Comparison of ENCODE assay signal across 9 cellular contexts in genomic region chr12:94074970-94075695, GRCh38.
DNase-seq lines count a peak whose midpoint lies in the region; ATAC-seq, FAIRE-seq and TF ChIP-seq lines count a peak whose summit lies in the region.
"Had no signal": no experiment of that assay in that cellular context is flagged by ENCODE, and none has a peak within 500 bp of the region (broad histone marks: within the 10 kb centered on the region; RNA-seq: fewer than 3 reads in every experiment).

No MANE protein-coding gene starts in this region.

- ATAC-seq in mucosa of descending colon: peak; percentile 34
- ATAC-seq in HG02885 (IDR thresholded peaks at IDR 0.05; ENCODE audit: poor library complexity, unreplicated experiment): no peak

- H4K5ac ChIP-seq in H1 (ENCODE audit: insufficient read length, low read depth, low read length): no peak overlapping the region

- peak; percentile 64 for TF ChIP-seq CTCF in AG04449 (IDR thresholded peaks at IDR 0.05; ENCODE audit: insufficient read depth, low read length, missing control alignments)
- peak; percentile 34; the same call in 2 of the 3 replicates for TF ChIP-seq CTCF in GM12872 (IDR thresholded peaks at IDR 0.05; ENCODE audit: insufficient read depth, low read depth, low read length)
- peak; percentile 51 to 72 (median 64) for TF ChIP-seq CTCF in H1 (IDR thresholded peaks at IDR 0.05; ENCODE audit: control extremely low read depth in 1 of 3, insufficient read depth in 1 of 3, low read depth in 1 of 3, low read length in 3 of 3)
- TF ChIP-seq CTCF in mucosa of descending colon (IDR thresholded peaks at IDR 0.05): no peak

- intact Hi-C loops in mucosa of descending colon (cut with DNase I, micrococcal nuclease): loop anchor here in 1 of 2 donors (10.0 kb wide), 1 partner anchor 510 kb away; no protein-coding TSS in a partner anchor

- no peak overlapping the region for H3K4me2 ChIP-seq in H1 (ENCODE audit: insufficient read depth in 1 of 2, low read depth in 2 of 2, low read length in 2 of 2)

- H3K4me3 ChIP-seq in AG04449 (ENCODE audit: low read depth, low read length): no peak overlapping the region
- H3K4me3 ChIP-seq in H1 (ENCODE audit: extremely low read depth in 1 of 4, insufficient read depth in 2 of 4, low read depth in 3 of 4, low read length in 4 of 4): no peak overlapping the region
- no peak overlapping the region for H3K4me3 ChIP-seq in mucosa of descending colon

- no peak overlapping the region for H3K27ac ChIP-seq in H1 (ENCODE audit: low read depth, low read length)

- no peaks in the 10 kb centered on the region for H3K23me2 ChIP-seq in H1 (ENCODE audit: low read depth, low read length)

- H4K8ac ChIP-seq in H1 (ENCODE audit: extremely low read depth, insufficient read depth, low read length): no peak overlapping the region

- FAIRE-seq in H1 (lab: Jason Lieb, UNC): peak; percentile 42
- FAIRE-seq: frontal cortex had no signal

- no peak overlapping the region for H3K9ac ChIP-seq in H1 (replicated peaks in 1 of 4; ENCODE audit: extremely low read depth in 1 of 4, low read depth in 3 of 4, low read length in 3 of 4)

- H3K9me3 ChIP-seq in H1 (ENCODE audit: insufficient read depth in 2 of 2, low read depth in 1 of 2, low read length in 1 of 2): no peaks in the 10 kb centered on the region
- no peaks in the 10 kb centered on the region for H3K9me3 ChIP-seq in mucosa of descending colon

- no peak overlapping the region for H3K14ac ChIP-seq in H1 (ENCODE audit: insufficient read length)

- H4K91ac ChIP-seq in H1 (replicated peaks; ENCODE audit: insufficient read length, low read length): no peak overlapping the region

- H3K36me3 ChIP-seq in H1 (ENCODE audit: control insufficient read depth in 2 of 4, insufficient read depth in 4 of 4, low read length in 3 of 4): no peaks in the 10 kb centered on the region
- H3K36me3 ChIP-seq in mucosa of descending colon (ENCODE audit: low read depth): no peaks in the 10 kb centered on the region

- H3K23ac ChIP-seq in H1 (ENCODE audit: insufficient read length): no peak overlapping the region

- H3K56ac ChIP-seq in H1 (replicated peaks; ENCODE audit: insufficient read length, low read depth, low read length): no peak overlapping the region

- H3K4me1 ChIP-seq in H1 (replicated peaks in 1 of 4; ENCODE audit: control insufficient read depth in 3 of 4, insufficient read depth in 4 of 4, low read length in 3 of 4): peaks cover 0 to 3% (median 0%) of the 10 kb centered on the region in 4 experiments; a peak in 1 of 7 replicates
- H3K4me1 ChIP-seq in mucosa of descending colon (ENCODE audit: low read depth): peaks cover 25% of the 10 kb centered on the region

- WGBS in H1 (ENCODE audit: extremely low coverage in 1 of 2, insufficient coverage in 1 of 2, insufficient read length in 1 of 2, insufficient replicate concordance in 2 of 2, low coverage in 1 of 2, low lambda C conversion rate in 2 of 2, missing lambda C conversion rate in 1 of 2), 2 experiments: 64% methylated on average over 5 of the region's 5 CpGs; no CpG with 5 or more reads in 1 of the 2 experiments

- no peaks in the 10 kb centered on the region for H3K79me1 ChIP-seq in H1 (ENCODE audit: low read depth, low read length)

- no peak for TF ChIP-seq EP300 in H1 (IDR thresholded peaks at IDR 0.05; ENCODE audit: borderline replicate concordance in 1 of 2, low read depth in 2 of 2, low read length in 2 of 2)

- no peak for TF ChIP-seq POLR2A in H1 (IDR thresholded peaks at IDR 0.05; ENCODE audit: control extremely low read depth in 1 of 2, low read depth in 2 of 2, low read length in 2 of 2)

- POLR2A ChIA-PET in AG04449 (lab: Yijun Ruan, JAX): interaction anchor here (0.6 kb wide), 1 partner anchor 195 kb away, joined by 6 read pairs; no protein-coding TSS in a partner anchor
- POLR2A ChIA-PET in H1 (lab: Charles Lee; ENCODE audit: partially characterized antibody): interaction anchor here (0.8 to 1.3 kb wide), 3 partner anchors 19 to 597 kb away, joined by 3 to 4 read pairs (median 3); no protein-coding TSS in a partner anchor

- CTCF ChIA-PET in AG04449 (lab: Yijun Ruan, JAX) (interaction anchor here (0.6 to 9.7 kb wide), 41 partner anchors 9 to 593 kb away, joined by 3 to 76 read pairs (median 4); partner anchors contain the start of gene SOCS2), H1 (lab: Charles Lee; ENCODE audit: partially characterized antibody) (interaction anchor here (0.6 to 12.9 kb wide), 60 partner anchors 9 to 1322 kb away, joined by 3 to 152 read pairs (median 5); no protein-coding TSS in a partner anchor)

- no peak overlapping the region for H2BK120ac ChIP-seq in H1 (replicated peaks; ENCODE audit: low read depth, low read length)

- no peaks in the 10 kb centered on the region for H4K20me1 ChIP-seq in H1 (replicated peaks in 1 of 2; ENCODE audit: control insufficient read depth in 1 of 2, insufficient read depth in 2 of 2, low read length in 2 of 2)

- DNase-seq in AG04449 (ENCODE audit: low read depth, low spot score): peak; percentile 72
- peak; percentile 52 for DNase-seq in NOMO-1 treated with dmso at 0.1 percent for 144 hours (lab: John Stamatoyannopoulos, UW; ENCODE audit: unreplicated experiment)
- no peak for DNase-seq in H1 (ENCODE audit: low read depth in 1 of 2, low spot score in 2 of 2)
- peak in 1 of 3 donors; percentile 40 for DNase-seq in mucosa of descending colon
- DNase-seq in activated CD8-positive, alpha-beta memory T cell treated with anti-CD3 and anti-CD28 coated beads for 24 hours: no peak
- DNase-seq in activated CD8-positive, alpha-beta memory T cell treated with anti-CD3 and anti-CD28 coated beads, Interleukin-2, amount 50 U/mL, for 48 hours: no peak

- H3K4ac ChIP-seq in H1 (replicated peaks; ENCODE audit: insufficient read length, low read depth, low read length): no peak overlapping the region

- H2AK5ac ChIP-seq in H1 (ENCODE audit: low read depth, low read length): no peak overlapping the region

- H3K27me3 ChIP-seq in H1 (replicated peaks in 1 of 4; ENCODE audit: control insufficient read depth in 3 of 4, extremely low read depth in 1 of 4, insufficient read depth in 3 of 4, low read length in 3 of 4): no peaks in the 10 kb centered on the region

- H2BK5ac ChIP-seq in H1 (ENCODE audit: low read depth, low read length): no peak overlapping the region

- H2BK20ac ChIP-seq in H1 (ENCODE audit: low read length): no peak overlapping the region

- H2BK15ac ChIP-seq in H1 (ENCODE audit: low read length): no peak overlapping the region

- H3K79me2 ChIP-seq in H1 (ENCODE audit: control insufficient read depth in 1 of 2, insufficient read depth in 2 of 2, low read length in 2 of 2): no peaks in the 10 kb centered on the region

- peak; percentile 82 to 83 for TF ChIP-seq RAD21 in H1 (IDR thresholded peaks at IDR 0.05 in 1 of 2, conservative IDR thresholded peaks at IDR 0.05 in 1 of 2; ENCODE audit: low read depth in 2 of 2, low read length in 2 of 2)

- H2BK12ac ChIP-seq in H1 (ENCODE audit: low read depth, low read length): no peak overlapping the region

- H2AFZ ChIP-seq in H1 (ENCODE audit: low read length): peak overlapping the region; percentile 84

- no peak overlapping the region for H3K18ac ChIP-seq in H1 (ENCODE audit: extremely low read depth, low read length)

TF ChIP-seq in H1, 55 proteins besides CTCF, POLR2A, EP300 and RAD21:
- no peak for TF ChIP-seq JUND (IDR thresholded peaks at IDR 0.05; ENCODE audit: low read length)
- no peak for TF ChIP-seq SP1 (IDR thresholded peaks at IDR 0.05; ENCODE audit: low read depth, low read length)
- TF ChIP-seq EZH2 (IDR thresholded peaks at IDR 0.05; ENCODE audit: low read depth, low read length, severe bottlenecking): no peak
- no peak for TF ChIP-seq E2F6 (IDR thresholded peaks at IDR 0.05)
- no peak for TF ChIP-seq ASH2L (IDR thresholded peaks at IDR 0.05; ENCODE audit: low read length)
- peak; percentile 98 for TF ChIP-seq CEBPB (IDR thresholded peaks at IDR 0.05; ENCODE audit: low read depth, low read length)
- TF ChIP-seq BACH1 (IDR thresholded peaks at IDR 0.05; ENCODE audit: low read length): no peak
- no peak for TF ChIP-seq TAF7 (optimal IDR thresholded peaks at IDR 0.05; ENCODE audit: borderline replicate concordance, low read depth, low read length)
- TF ChIP-seq MAFK (IDR thresholded peaks at IDR 0.05; ENCODE audit: low read depth, low read length): no peak
TF ChIP-seq in H1: peak in this region for 1.

Comparison
In these comparisons a context has a peak if more than half of its experiments do, and no peak if none do; other contexts are left out.
1. DNase-seq: peak in AG04449 (single experiment) and NOMO-1 treated with dmso at 0.1 percent for 144 hours (single experiment); none in H1 (0 of 2), activated CD8-positive, alpha-beta memory T cell treated with anti-CD3 and anti-CD28 coated beads for 24 hours (single experiment) and activated CD8-positive, alpha-beta memory T cell treated with anti-CD3 and anti-CD28 coated beads, Interleukin-2, amount 50 U/mL, for 48 hours (single experiment).